ENCODE assay signal across 6 cellular contexts in the genomic region with DNA sequence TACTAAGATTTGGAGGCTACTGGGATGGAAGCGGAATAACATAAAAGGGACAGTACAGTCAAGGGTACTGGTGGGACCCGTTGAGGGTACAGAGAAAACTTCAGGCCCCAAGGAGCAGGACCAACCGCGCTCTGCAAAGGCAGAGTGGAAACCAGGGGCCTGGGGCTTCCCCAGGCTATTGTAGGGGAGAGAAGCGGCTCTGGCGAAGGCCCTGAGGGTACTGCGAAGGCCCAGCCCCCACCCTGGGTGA.
DNase-seq lines count a peak whose midpoint lies in the region; ATAC-seq lines count a peak whose summit lies in the region.

No MANE protein-coding gene starts in this region.

- peak overlapping the region; percentile 47 for H3K4me3 Mint-ChIP-seq in stimulated activated naive CD8-positive, alpha-beta T cell treated with anti-CD3 and anti-CD28 coated beads, Interleukin-15, Interleukin-2, amounts not matched to agents 100 ng/mL and 50 ng/mL, for 24 hours

- no peaks in the 10 kb centered on the region for H3K27me3 ChIP-seq in layer of hippocampus (ENCODE audit: control insufficient read depth, insufficient read depth, low read length)

- H3K4me1 Mint-ChIP-seq in stimulated activated naive CD8-positive, alpha-beta T cell treated with anti-CD3 and anti-CD28 coated beads, Interleukin-15, Interleukin-2, amounts not matched to agents 100 ng/mL and 50 ng/mL, for 24 hours (ENCODE audit: low read depth), result peaks cover 32% of the 10 kb centered on the region

- peak overlapping the region; percentile 45 for H3K27ac Mint-ChIP-seq in stimulated activated naive CD8-positive, alpha-beta T cell treated with anti-CD3 and anti-CD28 coated beads, Interleukin-15, Interleukin-2, amounts not matched to agents 100 ng/mL and 50 ng/mL, for 24 hours

- H3K36me3 Mint-ChIP-seq in stimulated activated naive CD8-positive, alpha-beta T cell treated with anti-CD3 and anti-CD28 coated beads, Interleukin-15, Interleukin-2, amounts not matched to agents 100 ng/mL and 50 ng/mL, for 24 hours (ENCODE audit: low read depth), result no peaks in the 10 kb centered on the region

- DNase-seq in stimulated activated naive CD8-positive, alpha-beta T cell treated with anti-CD3 and anti-CD28 coated beads, Interleukin-15, Interleukin-2, amounts not matched to agents 100 U/mL and 50 U/mL, for 24 hours, result no peak
- DNase-seq in NOMO-1 (lab: John Stamatoyannopoulos, UW; ENCODE audit: unreplicated experiment in 2 of 2) (no peak), DMS79 (lab: John Stamatoyannopoulos, UW) (no peak), SIG-M5 treated with dmso at 0.1 percent for 504 hours (lab: John Stamatoyannopoulos, UW; ENCODE audit: unreplicated experiment) (no peak)

- ATAC-seq in stimulated activated naive CD8-positive, alpha-beta T cell treated with anti-CD3 and anti-CD28 coated beads, Interleukin-15, Interleukin-2, amounts not matched to agents 100 U/mL and 50 U/mL, for 24 hours, result no peak

- H3K27me3 Mint-ChIP-seq in stimulated activated naive CD8-positive, alpha-beta T cell treated with anti-CD3 and anti-CD28 coated beads, Interleukin-15, Interleukin-2, amounts not matched to agents 100 ng/mL and 50 ng/mL, for 24 hours, result no peaks in the 10 kb centered on the region

- peak overlapping the region; percentile 30 for H3K27ac ChIP-seq in layer of hippocampus (ENCODE audit: low read depth, low read length)

- H3K9me3 Mint-ChIP-seq in stimulated activated naive CD8-positive, alpha-beta T cell treated with anti-CD3 and anti-CD28 coated beads, Interleukin-15, Interleukin-2, amounts not matched to agents 100 ng/mL and 50 ng/mL, for 24 hours, result no peaks in the 10 kb centered on the region
